In the genomic region with DNA sequence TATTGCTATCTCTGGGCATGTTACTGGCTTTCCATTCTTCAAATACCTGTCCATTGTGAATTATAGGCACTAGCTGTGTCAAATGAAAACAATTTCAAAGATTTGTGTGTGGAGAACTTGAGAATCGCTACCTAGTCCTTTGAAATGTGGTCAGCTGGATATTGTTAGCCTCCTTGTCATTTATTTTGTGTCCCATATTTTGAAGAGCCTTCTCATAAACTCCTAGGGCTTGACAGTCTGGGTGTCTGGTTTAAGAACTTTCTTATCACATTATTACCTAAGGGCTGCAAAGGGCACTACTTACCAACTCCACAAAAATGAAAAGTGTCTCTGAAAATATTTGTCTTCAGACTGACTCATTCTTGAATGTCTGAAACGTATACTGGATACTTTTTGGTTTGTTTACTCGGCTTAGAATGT, we compare ENCODE assay signal across 20 cellular contexts. TPM values are rescaled to one million over a fixed set of nuclear protein-coding genes. Genes with fewer than 3 reads are reported as not detected.
DNase-seq lines count a peak whose midpoint lies in the region; ATAC-seq, FAIRE-seq and TF ChIP-seq lines count a peak whose summit lies in the region.
"Had no signal": no experiment of that assay in that cellular context is flagged by ENCODE, and none has a peak within 500 bp of the region (broad histone marks: within the 10 kb centered on the region; RNA-seq: fewer than 3 reads in every experiment).

No MANE protein-coding gene starts in this region.

- H3K9me2 ChIP-seq in Karpas-422 (replicated peaks; ENCODE audit: insufficient read depth, low read length): no peaks in the 10 kb centered on the region

- H4K20me1 ChIP-seq in astrocyte (ENCODE audit: insufficient read depth, low read length) (no peaks in the 10 kb centered on the region), Karpas-422 (ENCODE audit: insufficient read depth, low read depth, low read length) (no peaks in the 10 kb centered on the region)
- H4K20me1 ChIP-seq: BLaER1 had no signal

- H3K4me1 ChIP-seq in A549 (peaks cover 48% of the 10 kb centered on the region), astrocyte (ENCODE audit: insufficient read depth, low read length) (peaks cover 5% of the 10 kb centered on the region), lower lobe of right lung (no peaks in the 10 kb centered on the region), Karpas-422 (ENCODE audit: low read length) (no peaks in the 10 kb centered on the region)
- H3K4me1 ChIP-seq: BLaER1 had no signal

- CTCF ChIA-PET in A549 (lab: Yijun Ruan, JAX) (no interaction called here), HEK293T (lab: Yijun Ruan, JAX) (no interaction called here)

- H3K36me3 ChIP-seq in astrocyte (ENCODE audit: insufficient read depth, low read length) (no peaks in the 10 kb centered on the region), lower lobe of right lung (no peaks in the 10 kb centered on the region), Karpas-422 (ENCODE audit: insufficient read depth, low read length) (no peaks in the 10 kb centered on the region)
- H3K36me3 ChIP-seq: BLaER1 had no signal

- H3K27me3 ChIP-seq in astrocyte (ENCODE audit: insufficient read depth, low read length) (no peaks in the 10 kb centered on the region), lower lobe of right lung (ENCODE audit: low read depth) (no peaks in the 10 kb centered on the region), Karpas-422 (ENCODE audit: low read length) (no peaks in the 10 kb centered on the region)
- H3K27me3 ChIP-seq: BLaER1 had no signal

- H3K9ac ChIP-seq in astrocyte (ENCODE audit: low read length): no peak overlapping the region
- no peak overlapping the region for H3K9ac ChIP-seq in Karpas-422 (ENCODE audit: low read length)
- H3K9ac ChIP-seq: BLaER1, KMS-11 had no signal

- 2% methylated on average over 3 of the region's 3 CpGs for WGBS in A549 (ENCODE audit: missing lambda C conversion rate)

- H3K4me2 ChIP-seq in A549 (peak overlapping the region; percentile 64), astrocyte (ENCODE audit: low read length) (peak overlapping the region; percentile 7), Karpas-422 (ENCODE audit: low read depth, low read length, poor library complexity, severe bottlenecking) (no peak overlapping the region)
- H3K4me2 ChIP-seq: BLaER1, KMS-11 had no signal

- H3K9me3 Mint-ChIP-seq in astrocyte (ENCODE audit: unreplicated experiment): no peaks in the 10 kb centered on the region
- H3K9me3 Mint-ChIP-seq: CD8-positive, alpha-beta memory T cell had no signal

- no peak overlapping the region for H3K4me3 Mint-ChIP-seq in astrocyte (ENCODE audit: unreplicated experiment)
- H3K4me3 Mint-ChIP-seq: CD8-positive, alpha-beta memory T cell had no signal

- TF ChIP-seq POLR2A in A549 (IDR thresholded peaks at IDR 0.05; ENCODE audit: low read length): no peak

- no peak overlapping the region for H3K4me3 ChIP-seq in A549
- H3K4me3 ChIP-seq in astrocyte (ENCODE audit: insufficient read depth, low read depth, low read length): no peak overlapping the region
- no peak overlapping the region for H3K4me3 ChIP-seq in lower lobe of right lung
- no peak overlapping the region for H3K4me3 ChIP-seq in Karpas-422 (ENCODE audit: low read length)
- H3K4me3 ChIP-seq: BLaER1 had no signal

- H3K27ac ChIP-seq in A549 (peak overlapping the region; percentile 56 to 66; a peak in 5 of 6 replicates), astrocyte (ENCODE audit: low read depth, low read length) (no peak overlapping the region), lower lobe of right lung (no peak overlapping the region), Karpas-422 (ENCODE audit: low read length) (no peak overlapping the region)
- H3K27ac ChIP-seq: BLaER1, KMS-11 had no signal

- DNase-seq in A549 (ENCODE audit: low read depth in 1 of 2, low spot score in 1 of 2) (peak; percentile 7 to 61), HEK293T (ENCODE audit: extremely low spot score) (no peak), astrocyte (ENCODE audit: low read depth) (peak; percentile 53), lower lobe of right lung (no peak), GM20000 (ENCODE audit: low spot score) (no peak), NCI-H2081 (lab: John Stamatoyannopoulos, UW) (no peak), Kasumi-1 (lab: John Stamatoyannopoulos, UW) (no peak), Karpas-422 (no peak)
- DNase-seq: 8988T; CD8-positive, alpha-beta memory T cell; NCI-H1105; NCI-H1694; NCI-H446; NCI-H69; NK-92 treated with Interleukin-12 subunit alpha and Interleukin-12 subunit beta, amount 100 ng/mL, for 24 hours; SIG-M5 had no signal

- POLR2A ChIA-PET in A549 (lab: Yijun Ruan, JAX) (no interaction called here), HEK293T (lab: Yijun Ruan, JAX) (no interaction called here)

- peak overlapping the region; percentile 54 for H3K27ac Mint-ChIP-seq in astrocyte (ENCODE audit: unreplicated experiment)
- H3K27ac Mint-ChIP-seq: CD8-positive, alpha-beta memory T cell had no signal

- no peak for FAIRE-seq in A549 (lab: Jason Lieb, UNC)
- no peak for FAIRE-seq in astrocyte (lab: Jason Lieb, UNC)
- FAIRE-seq: H1, HepG2 had no signal

- H3K79me2 ChIP-seq in astrocyte (ENCODE audit: insufficient read depth, low read length) (no peaks in the 10 kb centered on the region), Karpas-422 (ENCODE audit: low read length) (no peaks in the 10 kb centered on the region)

- peaks cover 2% of the 10 kb centered on the region for H3K27me3 Mint-ChIP-seq in astrocyte (ENCODE audit: low read depth, unreplicated experiment)

- TF ChIP-seq RAD21 in A549 (conservative IDR thresholded peaks at IDR 0.05 in 1 of 2, IDR thresholded peaks at IDR 0.05 in 1 of 2): no peak

- H3K36me3 Mint-ChIP-seq in astrocyte (ENCODE audit: low read depth, unreplicated experiment): no peaks in the 10 kb centered on the region
- H3K36me3 Mint-ChIP-seq: CD8-positive, alpha-beta memory T cell had no signal

- ATAC-seq in A549 (peak; percentile 62 to 80; a peak in 5 of 6 replicates), lower lobe of right lung (peak; percentile 82 to 97)
- ATAC-seq: HepG2 had no signal

- peak; percentile 26 to 52; a peak in 2 of 5 replicates for TF ChIP-seq EP300 in A549 (IDR thresholded peaks at IDR 0.05)

- no peak overlapping the region for H2AFZ ChIP-seq in astrocyte (ENCODE audit: low read depth, low read length)
- no peak overlapping the region for H2AFZ ChIP-seq in Karpas-422 (ENCODE audit: low read length)

- TF ChIP-seq CTCF in A549 (IDR thresholded peaks at IDR 0.05): no peak
- no peak for TF ChIP-seq CTCF in astrocyte (IDR thresholded peaks at IDR 0.05; ENCODE audit: insufficient read depth, low read depth, low read length)
- TF ChIP-seq CTCF in lower lobe of right lung (IDR thresholded peaks at IDR 0.05): no peak
- no peak for TF ChIP-seq CTCF in GM20000 (IDR thresholded peaks at IDR 0.05; ENCODE audit: extremely low read depth, missing control alignments)

- intact Hi-C loops in lower lobe of right lung (cut with DNase I): no loop called here

- H3K9me3 ChIP-seq in A549: no peaks in the 10 kb centered on the region
- H3K9me3 ChIP-seq in astrocyte (ENCODE audit: insufficient read depth, low read depth, low read length): no peaks in the 10 kb centered on the region
- no peaks in the 10 kb centered on the region for H3K9me3 ChIP-seq in lower lobe of right lung
- H3K9me3 ChIP-seq in Karpas-422 (ENCODE audit: low read length): no peaks in the 10 kb centered on the region

- H3K4me1 Mint-ChIP-seq in astrocyte (ENCODE audit: low read depth, unreplicated experiment): peaks cover 9% of the 10 kb centered on the region
- H3K4me1 Mint-ChIP-seq: CD8-positive, alpha-beta memory T cell had no signal

TF ChIP-seq in A549, 52 proteins besides CTCF, POLR2A, EP300 and RAD21 (continues in another document):
- no peak for TF ChIP-seq JUN (IDR thresholded peaks at IDR 0.05)
- TF ChIP-seq POLR2AphosphoS2 (conservative IDR thresholded peaks at IDR 0.05; ENCODE audit: low read length): no peak
- TF ChIP-seq FOSL2 (IDR thresholded peaks at IDR 0.05): peak; percentile 56; the same call in 1 of the 2 replicates
- TF ChIP-seq FOSL2 (CRISPR knock-in tag; IDR thresholded peaks at IDR 0.05): peak; percentile 70
- peak; percentile 84; the same call in 1 of the 2 replicates for TF ChIP-seq GATA3 (IDR thresholded peaks at IDR 0.05; ENCODE audit: borderline replicate concordance)
- peak in 1 of 2 experiments; percentile 47; a peak in 1 of 4 replicates for TF ChIP-seq CEBPB (IDR thresholded peaks at IDR 0.05)
- TF ChIP-seq TFCP2L1 (CRISPR knock-in tag; IDR thresholded peaks at IDR 0.05): no peak
- TF ChIP-seq ZC3H11A (IDR thresholded peaks at IDR 0.05): no peak
- TF ChIP-seq TP53 (CRISPR knock-in tag; IDR thresholded peaks at IDR 0.05): no peak

TF ChIP-seq in HEK293T, 16 proteins besides CTCF, POLR2A, EP300 and RAD21:
- no peak for TF ChIP-seq SP1 (IDR thresholded peaks at IDR 0.05)
- TF ChIP-seq, protein P1, sequence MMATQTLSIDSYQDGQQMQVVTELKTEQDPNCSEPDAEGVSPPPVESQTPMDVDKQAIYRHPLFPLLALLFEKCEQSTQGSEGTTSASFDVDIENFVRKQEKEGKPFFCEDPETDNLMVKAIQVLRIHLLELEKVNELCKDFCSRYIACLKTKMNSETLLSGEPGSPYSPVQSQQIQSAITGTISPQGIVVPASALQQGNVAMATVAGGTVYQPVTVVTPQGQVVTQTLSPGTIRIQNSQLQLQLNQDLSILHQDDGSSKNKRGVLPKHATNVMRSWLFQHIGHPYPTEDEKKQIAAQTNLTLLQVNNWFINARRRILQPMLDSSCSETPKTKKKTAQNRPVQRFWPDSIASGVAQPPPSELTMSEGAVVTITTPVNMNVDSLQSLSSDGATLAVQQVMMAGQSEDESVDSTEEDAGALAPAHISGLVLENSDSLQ (IDR thresholded peaks at IDR 0.05): peak; percentile 42; the same call in 1 of the 2 replicates

RNA-seq across cellular contexts. Expression of a gene that starts 50.2 kb away (rescaled TPM):
- polyA plus RNA-seq in A549 (2011; rRNA removed) (6.8 and 7.4 TPM in 2 replicates), A549 (2017; fragmentation: RNase III; extraction: RNeasy Plus Mini Kit Qiagen cat#74134 plus additional on column Dnase treatment) (1.5 to 2.1 TPM (median 1.8 TPM) in 3 replicates)
- polyA plus RNA-seq in A549 (2012; cell fraction: cytosol; rRNA removed): 0.58 and 0.63 TPM in 2 replicates
- 4.8 and 6.5 TPM in 2 replicates for polyA plus RNA-seq in A549 (2012; cell fraction: nucleus; rRNA removed)
- 6.0 and 7.0 TPM in 2 replicates for polyA minus RNA-seq in A549 (2011; rRNA and poly(A)+ RNA removed)
- total RNA-seq in astrocyte (0.02 TPM in 1 of 2 replicates, not detected in the other), lower lobe of right lung (33.6 TPM)
- total RNA-seq in Karpas-422 (2014; rRNA removed; shearing (Covaris generic); ENCODE audit: low replicate concordance): 0.04 and 0.60 TPM in 2 replicates
- total RNA-seq: CD8-positive, alpha-beta memory T cell had no signal
- polyA plus RNA-seq: CD8-positive, alpha-beta memory T cell; HepG2 had no signal

RNA-seq across cellular contexts. Expression of a gene that starts 50.6 kb away (rescaled TPM):
- polyA plus RNA-seq in A549 (2011; rRNA removed) (6.8 and 7.1 TPM in 2 replicates), A549 (2017; fragmentation: RNase III; extraction: RNeasy Plus Mini Kit Qiagen cat#74134 plus additional on column Dnase treatment) (1.4 to 2.2 TPM (median 1.7 TPM) in 3 replicates)
- 1.0 and 1.2 TPM in 2 replicates for polyA plus RNA-seq in A549 (2012; cell fraction: cytosol; rRNA removed)
- 3.7 and 4.7 TPM in 2 replicates for polyA plus RNA-seq in A549 (2012; cell fraction: nucleus; rRNA removed)
- polyA minus RNA-seq in A549 (2011; rRNA and poly(A)+ RNA removed): 4.6 and 5.5 TPM in 2 replicates
- total RNA-seq in astrocyte (0.36 and 0.62 TPM in 2 replicates), lower lobe of right lung (24.3 TPM)
- 0.41 and 0.72 TPM in 2 replicates for total RNA-seq in Karpas-422 (2014; rRNA removed; shearing (Covaris generic); ENCODE audit: low replicate concordance)
- total RNA-seq: CD8-positive, alpha-beta memory T cell; HepG2 had no signal
- polyA plus RNA-seq: HepG2 had no signal

Comparison
In these comparisons a context has a peak if more than half of its experiments do, and no peak if none do; other contexts are left out.
1. DNase-seq: peak in A549 (2 of 2) and astrocyte (single experiment); none in HEK293T (single experiment), lower lobe of right lung (single experiment), GM20000 (single experiment), NCI-H2081 (0 of 2), Kasumi-1 (0 of 2) and Karpas-422 (single experiment).
2. H3K27ac ChIP-seq: peak in A549 (2 of 2); none in astrocyte (single experiment), lower lobe of right lung (single experiment) and Karpas-422 (single experiment).
3. RNA of a gene that starts 50.2 kb away (total RNA-seq): 33.6 TPM in lower lobe of right lung (single experiment); 0.04 to 0.60 TPM in Karpas-422 and 0.02 TPM in astrocyte; every median in the first group is over 10 times any median in the second.
4. RNA of a gene that starts 50.6 kb away (total RNA-seq): 24.3 TPM in lower lobe of right lung (single experiment); 0.41 to 0.72 TPM in Karpas-422 and 0.36 to 0.62 TPM in astrocyte; every median in the first group is over 10 times any median in the second.